Comparison of ENCODE assay signal across 11 cellular contexts in the genomic region with DNA sequence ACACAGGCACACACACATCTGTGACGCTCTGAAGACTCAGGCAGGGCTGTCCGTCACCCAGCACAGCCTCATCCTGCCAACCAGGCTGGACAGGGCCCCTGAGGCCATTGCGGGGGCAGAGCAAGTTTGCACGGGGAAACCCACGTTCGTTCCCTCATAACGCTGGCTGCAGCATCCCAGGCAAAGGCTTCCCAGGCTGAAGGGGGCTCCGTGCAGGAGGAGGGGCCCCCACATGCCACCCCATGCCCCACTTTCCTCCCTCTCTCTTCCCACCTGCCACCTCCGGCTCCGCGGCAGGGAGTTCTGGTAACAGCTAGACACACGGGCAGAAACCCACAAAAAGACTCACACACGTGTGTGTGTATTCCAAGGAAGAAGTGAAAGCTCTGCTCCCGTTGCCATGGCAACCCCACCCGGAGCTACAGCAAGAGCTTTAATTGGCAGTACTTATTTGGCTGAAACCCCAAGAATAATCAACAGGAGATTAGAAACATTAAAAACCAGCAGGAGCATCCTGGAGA.
DNase-seq lines count a peak whose midpoint lies in the region; ATAC-seq, FAIRE-seq and TF ChIP-seq lines count a peak whose summit lies in the region.
"Had no signal": no experiment of that assay in that cellular context is flagged by ENCODE, and none has a peak within 500 bp of the region (broad histone marks: within the 10 kb centered on the region; RNA-seq: fewer than 3 reads in every experiment).

No MANE protein-coding gene starts in this region.

- no peak overlapping the region for H3K4me3 ChIP-seq in Peyer's patch
- no peak overlapping the region for H3K4me3 ChIP-seq in small intestine (ENCODE audit: low read depth in 1 of 2, low read length in 2 of 2)
- H3K4me3 ChIP-seq: mucosa of descending colon had no signal

- WGBS in small intestine, 3 donors = 47 to 56% (median 50%) methylated on average over 15 of the region's 15 CpGs

- ATAC-seq in GM21447 (IDR thresholded peaks at IDR 0.05; ENCODE audit: unreplicated experiment) = no peak

- FAIRE-seq in small intestine (lab: Jason Lieb, UNC) = no peak

- H3K27me3 ChIP-seq in Peyer's patch (no peaks in the 10 kb centered on the region), small intestine (ENCODE audit: control insufficient read depth in 2 of 2, insufficient read depth in 2 of 2, low read length in 2 of 2) (no peaks in the 10 kb centered on the region)

- no peaks in the 10 kb centered on the region for H3K36me3 ChIP-seq in Peyer's patch
- no peaks in the 10 kb centered on the region for H3K36me3 ChIP-seq in small intestine (ENCODE audit: control insufficient read depth in 2 of 2, insufficient read depth in 2 of 2, low read length in 2 of 2)

- no peak for TF ChIP-seq POLR2A in Peyer's patch (IDR thresholded peaks at IDR 0.05)

- intact Hi-C loops in head of caudate nucleus (cut with DNase I) = no loop called here

- H3K27ac ChIP-seq in Peyer's patch (no peak overlapping the region), small intestine (ENCODE audit: low read depth in 1 of 2, low read length in 1 of 2) (no peak overlapping the region)
- H3K27ac ChIP-seq: VCaP had no signal

- no peak for TF ChIP-seq CTCF in Peyer's patch (IDR thresholded peaks at IDR 0.05)

- H3K9me3 ChIP-seq in Peyer's patch = no peaks in the 10 kb centered on the region
- no peaks in the 10 kb centered on the region for H3K9me3 ChIP-seq in small intestine (ENCODE audit: control insufficient read depth, low read depth)
- H3K9me3 ChIP-seq: mucosa of descending colon had no signal

- DNase-seq in DMS53 (lab: John Stamatoyannopoulos, UW) = peak; percentile 25
- no peak for DNase-seq in DMS53 treated with DMSO at 0.1 percent for 48 hours (lab: John Stamatoyannopoulos, UW; ENCODE audit: unreplicated experiment)
- peak in 2 of 3 donors; percentile 16 to 27 for DNase-seq in Peyer's patch
- DNase-seq in head of caudate nucleus = peak; percentile 59 to 96 (median 84)
- DNase-seq in putamen (ENCODE audit: low spot score) = peak; percentile 79
- no peak for DNase-seq in small intestine
- DNase-seq in GM03348 (ENCODE audit: low spot score) = no peak
- DNase-seq: NCI-H446 treated with DMSO at 0.1 percent for 48 hours had no signal

- no peaks in the 10 kb centered on the region for H3K4me1 ChIP-seq in Peyer's patch
- no peaks in the 10 kb centered on the region for H3K4me1 ChIP-seq in small intestine (ENCODE audit: control insufficient read depth in 2 of 2, insufficient read depth in 1 of 2, low read depth in 1 of 2, low read length in 1 of 2)

Comparison
In these comparisons a context has a peak if more than half of its experiments do, and no peak if none do; other contexts are left out.
1. DNase-seq: peak in DMS53 (single experiment), Peyer's patch (2 of 3), head of caudate nucleus (42 of 42) and putamen (single experiment); none in DMS53 treated with DMSO at 0.1 percent for 48 hours (single experiment), small intestine (single experiment) and GM03348 (single experiment).